ENCODE assay signal across 24 cellular contexts in genomic region chrX:124093222-124093621, GRCh38.
DNase-seq lines count a peak whose midpoint lies in the region; ATAC-seq and TF ChIP-seq lines count a peak whose summit lies in the region.
"Had no signal": no experiment of that assay in that cellular context is flagged by ENCODE, and none has a peak within 500 bp of the region (broad histone marks: within the 10 kb centered on the region; RNA-seq: fewer than 3 reads in every experiment).

No MANE protein-coding gene starts in this region.

- H3K36me3 ChIP-seq in CD8-positive, alpha-beta T cell (ENCODE audit: insufficient read depth, low read length): peaks cover 14% of the 10 kb centered on the region

- no peaks in the 10 kb centered on the region for H3K9me3 ChIP-seq in CD4-positive, alpha-beta T cell (ENCODE audit: control insufficient read depth, low read length)
- H3K9me3 ChIP-seq in CD8-positive, alpha-beta T cell (ENCODE audit: low read length): no peaks in the 10 kb centered on the region
- H3K9me3 ChIP-seq: BE2C, BLaER1 had no signal

- peak overlapping the region; percentile 15 for H3K27ac Mint-ChIP-seq in activated CD8-positive, alpha-beta T cell treated with anti-CD3 and anti-CD28 coated beads for 36 hours
- H3K27ac Mint-ChIP-seq in activated CD8-positive, alpha-beta T cell treated with anti-CD3 and anti-CD28 coated beads, Interleukin-2, amount 10 ng/mL, durations not matched to agents 7 days and 5 days: no peak overlapping the region
- peak overlapping the region; percentile 73 for H3K27ac Mint-ChIP-seq in CD4-positive, alpha-beta T cell
- peak overlapping the region; percentile 52 for H3K27ac Mint-ChIP-seq in CD8-positive, alpha-beta T cell

- no peak for TF ChIP-seq POLR2A in erythroblast (IDR thresholded peaks at IDR 0.05; ENCODE audit: low read length)

- no peak for DNase-seq in activated CD8-positive, alpha-beta T cell treated with anti-CD3 and anti-CD28 coated beads for 36 hours
- DNase-seq in activated CD8-positive, alpha-beta T cell treated with anti-CD3 and anti-CD28 coated beads, Interleukin-2, amount 10 ng/mL, durations not matched to agents 7 days and 5 days: no peak
- no peak for DNase-seq in CD4-positive, alpha-beta T cell
- no peak for DNase-seq in CD8-positive, alpha-beta T cell
- DNase-seq in erythroblast (lab: John Stamatoyannopoulos, UW) (peak; percentile 0 to 2), UCSD-AML1 (lab: John Stamatoyannopoulos, UW; ENCODE audit: unreplicated experiment) (no peak)
- DNase-seq: 8988T; ACHN; BE2C; C1 segment of cervical spinal cord; CD4-positive, CD25-positive, alpha-beta regulatory T cell; CD8-positive, alpha-beta memory T cell; COR-L47; DMS 273 treated with DMSO at 0.1 percent for 48 hours; DMS153; DMS53; DMS79; DND-41; EL; GDM1 had no signal

- peaks cover 12% of the 10 kb centered on the region for H3K4me1 Mint-ChIP-seq in activated CD8-positive, alpha-beta T cell treated with anti-CD3 and anti-CD28 coated beads for 36 hours (ENCODE audit: low read depth)
- no peaks in the 10 kb centered on the region for H3K4me1 Mint-ChIP-seq in activated CD8-positive, alpha-beta T cell treated with anti-CD3 and anti-CD28 coated beads, Interleukin-2, amount 10 ng/mL, durations not matched to agents 7 days and 5 days (ENCODE audit: low read depth)
- H3K4me1 Mint-ChIP-seq in CD4-positive, alpha-beta T cell (ENCODE audit: low read depth): peaks cover 8% of the 10 kb centered on the region
- H3K4me1 Mint-ChIP-seq in CD8-positive, alpha-beta T cell (ENCODE audit: low read depth): peaks cover 4% of the 10 kb centered on the region
- H3K4me1 Mint-ChIP-seq: CD14-positive monocyte had no signal

- H3K4me1 ChIP-seq in CD8-positive, alpha-beta T cell (ENCODE audit: insufficient read depth, low read length): no peaks in the 10 kb centered on the region
- H3K4me1 ChIP-seq: BE2C, BLaER1 had no signal

- CTCF ChIA-PET in activated CD8-positive, alpha-beta T cell treated with anti-CD3 and anti-CD28 coated beads for 36 hours (lab: Charles Lee): no interaction called here
- CTCF ChIA-PET in activated CD8-positive, alpha-beta T cell treated with anti-CD3 and anti-CD28 coated beads, Interleukin-2, amount 10 ng/mL, durations not matched to agents 7 days and 5 days (lab: Charles Lee): no interaction called here
- CTCF ChIA-PET in CD4-positive, alpha-beta T cell (lab: Charles Lee): no interaction called here
- CTCF ChIA-PET in CD8-positive, alpha-beta T cell (lab: Charles Lee): no interaction called here

- H3K27me3 Mint-ChIP-seq in activated CD8-positive, alpha-beta T cell treated with anti-CD3 and anti-CD28 coated beads for 36 hours: no peaks in the 10 kb centered on the region
- no peaks in the 10 kb centered on the region for H3K27me3 Mint-ChIP-seq in activated CD8-positive, alpha-beta T cell treated with anti-CD3 and anti-CD28 coated beads, Interleukin-2, amount 10 ng/mL, durations not matched to agents 7 days and 5 days (ENCODE audit: low read depth)
- H3K27me3 Mint-ChIP-seq in CD4-positive, alpha-beta T cell: no peaks in the 10 kb centered on the region
- no peaks in the 10 kb centered on the region for H3K27me3 Mint-ChIP-seq in CD8-positive, alpha-beta T cell (ENCODE audit: low read depth)
- H3K27me3 Mint-ChIP-seq: CD4-positive, CD25-positive, alpha-beta regulatory T cell; CD8-positive, alpha-beta memory T cell had no signal

- H3K27me3 ChIP-seq in CD4-positive, alpha-beta T cell (ENCODE audit: control insufficient read depth, insufficient read depth, low read length): no peaks in the 10 kb centered on the region
- no peaks in the 10 kb centered on the region for H3K27me3 ChIP-seq in CD8-positive, alpha-beta T cell (ENCODE audit: insufficient read depth, low read length)
- H3K27me3 ChIP-seq: BE2C had no signal

- no peak for TF ChIP-seq CTCF in activated CD8-positive, alpha-beta T cell treated with anti-CD3 and anti-CD28 coated beads for 36 hours (IDR thresholded peaks at IDR 0.05)
- no peak for TF ChIP-seq CTCF in CD4-positive, alpha-beta T cell (IDR thresholded peaks at IDR 0.05)
- TF ChIP-seq CTCF in CD8-positive, alpha-beta T cell (IDR thresholded peaks at IDR 0.05): no peak

- no peaks in the 10 kb centered on the region for H3K9me3 Mint-ChIP-seq in activated CD8-positive, alpha-beta T cell treated with anti-CD3 and anti-CD28 coated beads for 36 hours
- H3K9me3 Mint-ChIP-seq in activated CD8-positive, alpha-beta T cell treated with anti-CD3 and anti-CD28 coated beads, Interleukin-2, amount 10 ng/mL, durations not matched to agents 7 days and 5 days (ENCODE audit: insufficient read depth): no peaks in the 10 kb centered on the region
- no peaks in the 10 kb centered on the region for H3K9me3 Mint-ChIP-seq in CD4-positive, alpha-beta T cell
- H3K9me3 Mint-ChIP-seq in CD8-positive, alpha-beta T cell: no peaks in the 10 kb centered on the region
- H3K9me3 Mint-ChIP-seq: CD14-positive monocyte; CD4-positive, CD25-positive, alpha-beta regulatory T cell; CD8-positive, alpha-beta memory T cell had no signal

- H3K4me3 Mint-ChIP-seq in activated CD8-positive, alpha-beta T cell treated with anti-CD3 and anti-CD28 coated beads for 36 hours: no peak overlapping the region
- no peak overlapping the region for H3K4me3 Mint-ChIP-seq in activated CD8-positive, alpha-beta T cell treated with anti-CD3 and anti-CD28 coated beads, Interleukin-2, amount 10 ng/mL, durations not matched to agents 7 days and 5 days
- H3K4me3 Mint-ChIP-seq in CD4-positive, alpha-beta T cell: no peak overlapping the region
- no peak overlapping the region for H3K4me3 Mint-ChIP-seq in CD8-positive, alpha-beta T cell
- H3K4me3 Mint-ChIP-seq: CD14-positive monocyte; CD4-positive, CD25-positive, alpha-beta regulatory T cell; CD8-positive, alpha-beta memory T cell had no signal

- ATAC-seq in activated CD8-positive, alpha-beta T cell treated with anti-CD3 and anti-CD28 coated beads for 36 hours: no peak
- ATAC-seq in activated CD8-positive, alpha-beta T cell treated with anti-CD3 and anti-CD28 coated beads, Interleukin-2, amount 10 ng/mL, durations not matched to agents 7 days and 5 days: no peak
- no peak for ATAC-seq in CD4-positive, alpha-beta T cell (ENCODE audit: poor library complexity)
- no peak for ATAC-seq in CD8-positive, alpha-beta T cell
- no peak for ATAC-seq in HG03432 (IDR thresholded peaks at IDR 0.05; ENCODE audit: unreplicated experiment)
- ATAC-seq: GM12878 had no signal

- intact Hi-C loops in activated CD8-positive, alpha-beta T cell treated with anti-CD3 and anti-CD28 coated beads for 36 hours (cut with micrococcal nuclease): no loop called here
- intact Hi-C loops in CD4-positive, alpha-beta T cell (cut with DNase I, micrococcal nuclease): no loop called here
- intact Hi-C loops in CD8-positive, alpha-beta T cell (cut with DNase I, micrococcal nuclease): loop anchor here (10.0 kb wide), 2 partner anchors 122 to 272 kb away; no protein-coding TSS in a partner anchor

- POLR2A ChIA-PET in activated CD8-positive, alpha-beta T cell treated with anti-CD3 and anti-CD28 coated beads for 36 hours (lab: Charles Lee): no interaction called here
- POLR2A ChIA-PET in activated CD8-positive, alpha-beta T cell treated with anti-CD3 and anti-CD28 coated beads, Interleukin-2, amount 10 ng/mL, durations not matched to agents 7 days and 5 days (lab: Charles Lee): no interaction called here
- POLR2A ChIA-PET in CD4-positive, alpha-beta T cell (lab: Charles Lee): no interaction called here
- POLR2A ChIA-PET in CD8-positive, alpha-beta T cell (lab: Charles Lee): no interaction called here

- no peak overlapping the region for H3K4me3 ChIP-seq in CD8-positive, alpha-beta T cell (ENCODE audit: low read depth, low read length)
- H3K4me3 ChIP-seq: BLaER1, GM12878 had no signal

- peaks cover 44% of the 10 kb centered on the region for H3K36me3 Mint-ChIP-seq in activated CD8-positive, alpha-beta T cell treated with anti-CD3 and anti-CD28 coated beads for 36 hours (ENCODE audit: low read depth)
- H3K36me3 Mint-ChIP-seq in activated CD8-positive, alpha-beta T cell treated with anti-CD3 and anti-CD28 coated beads, Interleukin-2, amount 10 ng/mL, durations not matched to agents 7 days and 5 days (ENCODE audit: low read depth): peaks cover 64% of the 10 kb centered on the region
- H3K36me3 Mint-ChIP-seq in CD4-positive, alpha-beta T cell (ENCODE audit: low read depth): peaks cover 86% of the 10 kb centered on the region
- peaks cover 66% of the 10 kb centered on the region for H3K36me3 Mint-ChIP-seq in CD8-positive, alpha-beta T cell

- no peak overlapping the region for H3K27ac ChIP-seq in CD4-positive, alpha-beta T cell (ENCODE audit: low read depth, low read length)
- H3K27ac ChIP-seq in CD8-positive, alpha-beta T cell (ENCODE audit: low read depth, low read length): no peak overlapping the region
- H3K27ac ChIP-seq: BLaER1 had no signal

Comparison
In these comparisons a context has a peak if more than half of its experiments do, and no peak if none do; other contexts are left out.
1. DNase-seq: peak in erythroblast (2 of 2); none in activated CD8-positive, alpha-beta T cell treated with anti-CD3 and anti-CD28 coated beads for 36 hours (single experiment), activated CD8-positive, alpha-beta T cell treated with anti-CD3 and anti-CD28 coated beads, Interleukin-2, amount 10 ng/mL, durations not matched to agents 7 days and 5 days (single experiment), CD4-positive, alpha-beta T cell (0 of 10), CD8-positive, alpha-beta T cell (0 of 7) and UCSD-AML1 (single experiment).
2. intact Hi-C loops: an anchor here in CD8-positive, alpha-beta T cell (10.0 kb wide); none called in activated CD8-positive, alpha-beta T cell treated with anti-CD3 and anti-CD28 coated beads for 36 hours and CD4-positive, alpha-beta T cell.